29 cellular contexts compared by ENCODE assay signal in the genomic region with DNA sequence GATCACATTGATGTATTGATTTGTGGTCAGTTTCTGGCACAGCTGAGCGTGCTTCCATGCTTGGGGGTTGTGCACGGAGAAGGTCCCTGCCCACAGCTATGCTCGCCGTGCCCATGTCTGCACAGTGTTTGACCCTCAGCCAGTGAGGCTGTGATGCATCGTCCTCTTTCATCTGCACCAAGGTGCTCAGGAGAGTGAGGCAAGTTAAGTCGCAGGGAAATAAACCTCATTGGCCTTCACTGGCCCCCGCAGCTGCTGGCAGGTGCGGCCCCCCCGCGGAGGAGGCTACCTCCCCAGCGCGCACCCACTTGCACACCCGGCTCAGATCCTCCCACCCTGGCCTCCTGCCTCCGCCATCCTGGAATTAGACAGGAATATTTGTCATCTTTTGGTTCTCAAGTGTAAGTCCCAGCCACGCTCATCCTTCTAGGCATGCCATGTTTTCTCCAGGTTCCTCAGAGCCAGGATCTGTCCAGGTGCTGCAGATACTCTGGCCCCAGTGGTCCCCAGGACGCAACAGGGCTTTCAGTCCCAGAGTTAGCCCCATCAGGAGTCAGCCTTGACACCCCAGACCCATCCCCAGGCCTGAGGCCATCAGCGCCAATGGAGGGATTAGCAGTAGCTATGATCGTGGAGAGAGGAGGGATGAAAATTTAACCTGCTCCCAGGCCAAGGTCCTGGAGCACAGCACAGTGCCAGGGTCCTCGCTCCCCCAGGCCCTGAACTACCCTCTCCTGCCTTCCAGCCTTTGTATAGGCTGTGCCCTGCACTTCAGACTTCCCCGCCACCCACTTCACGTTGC.
"Had no signal": no experiment of that assay in that cellular context is flagged by ENCODE, and none has a peak within 500 bp of the region (broad histone marks: within the 10 kb centered on the region; RNA-seq: fewer than 3 reads in every experiment).

No MANE protein-coding gene starts in this region.

- H3K27ac ChIP-seq: adrenal gland, cardiac muscle cell, right lobe of liver, skin epidermis, thoracic aorta, vagina had no signal

- H3K36me3 ChIP-seq: adrenal gland, cardiac muscle cell, right lobe of liver, thoracic aorta, vagina had no signal

- DNase-seq: activated CD4-positive, alpha-beta T cell treated with anti-CD3 and anti-CD28 coated beads for 48 hours; activated CD4-positive, alpha-beta T cell treated with anti-CD3 and anti-CD28 coated beads, Interleukin-2, amount 50 U/mL, for 48 hours; activated CD4-positive, CD25-positive, alpha-beta regulatory T cell; activated effector memory CD4-positive, alpha-beta T cell treated with anti-CD3 and anti-CD28 coated beads, Interleukin-2, amount 50 U/mL, for 16 hours; activated naive CD4-positive, alpha-beta T cell treated with anti-CD3 and anti-CD28 coated beads for 36 hours; activated naive CD8-positive, alpha-beta T cell treated with anti-CD3 and anti-CD28 coated beads for 36 hours; aorta; cortex of kidney; effector memory CD8-positive, alpha-beta T cell; foreskin fibroblast; hippocampal formation; kidney; left colon; midbrain; naive thymus-derived CD4-positive, alpha-beta T cell; stimulated activated CD4-positive, alpha-beta T cell treated with anti-CD3 and anti-CD28 coated beads, Interleukin-4, amount 100 ng/mL, for 24 hours; T-cell; trophoblast cell had no signal

- H3K9me3 Mint-ChIP-seq: activated naive CD4-positive, alpha-beta T cell treated with anti-CD3 and anti-CD28 coated beads for 36 hours; activated naive CD8-positive, alpha-beta T cell treated with anti-CD3 and anti-CD28 coated beads for 36 hours; activated T-helper 1 cell treated with anti-CD3 and anti-CD28 coated beads, Interleukin-12 subunit alpha, Interleukin-12 subunit beta, Interleukin-2, Interleukin-4 antibody, amounts not matched to agents 30 ng/mL and 10 ng/mL and 1 ng/mL, durations not matched to agents 14 hours and 24 hours and 36 hours; effector memory CD8-positive, alpha-beta T cell; stimulated activated effector memory CD8-positive, alpha-beta T cell treated with anti-CD3 and anti-CD28 coated beads, Interleukin-12 subunit alpha, Interleukin-12 subunit beta, amount 100 ng/mL, for 72 hours; stimulated activated naive CD8-positive, alpha-beta T cell treated with anti-CD3 and anti-CD28 coated beads, Interleukin-15, Interleukin-2, amounts not matched to agents 100 ng/mL and 50 ng/mL, for 24 hours; T-cell had no signal

- H3K4me1 ChIP-seq: adrenal gland, right lobe of liver, vagina had no signal

- H3K27me3 Mint-ChIP-seq: activated naive CD8-positive, alpha-beta T cell treated with anti-CD3 and anti-CD28 coated beads for 36 hours; stimulated activated naive CD8-positive, alpha-beta T cell treated with anti-CD3 and anti-CD28 coated beads, Interleukin-15, Interleukin-2, amounts not matched to agents 100 ng/mL and 50 ng/mL, for 24 hours had no signal

- H3K27me3 ChIP-seq: adrenal gland, cardiac muscle cell, right lobe of liver, vagina had no signal

- H3K4me3 Mint-ChIP-seq: activated naive CD4-positive, alpha-beta T cell treated with anti-CD3 and anti-CD28 coated beads for 36 hours; activated naive CD8-positive, alpha-beta T cell treated with anti-CD3 and anti-CD28 coated beads for 36 hours; activated T-helper 1 cell treated with anti-CD3 and anti-CD28 coated beads, Interleukin-12 subunit alpha, Interleukin-12 subunit beta, Interleukin-2, Interleukin-4 antibody, amounts not matched to agents 30 ng/mL and 10 ng/mL and 1 ng/mL, durations not matched to agents 14 hours and 24 hours and 36 hours; brain; effector memory CD8-positive, alpha-beta T cell; naive thymus-derived CD4-positive, alpha-beta T cell; stimulated activated effector memory CD8-positive, alpha-beta T cell treated with anti-CD3 and anti-CD28 coated beads, Interleukin-12 subunit alpha, Interleukin-12 subunit beta, amount 100 ng/mL, for 72 hours; stimulated activated naive CD8-positive, alpha-beta T cell treated with anti-CD3 and anti-CD28 coated beads, Interleukin-15, Interleukin-2, amounts not matched to agents 100 ng/mL and 50 ng/mL, for 24 hours; T-cell had no signal

- H3K4me3 ChIP-seq: adrenal gland, cardiac muscle cell, right lobe of liver, skin epidermis, thoracic aorta, vagina had no signal

- H3K36me3 Mint-ChIP-seq: activated naive CD8-positive, alpha-beta T cell treated with anti-CD3 and anti-CD28 coated beads for 36 hours; brain; naive thymus-derived CD4-positive, alpha-beta T cell; stimulated activated effector memory CD8-positive, alpha-beta T cell treated with anti-CD3 and anti-CD28 coated beads, Interleukin-12 subunit alpha, Interleukin-12 subunit beta, amount 100 ng/mL, for 72 hours; T-cell had no signal

- H3K27ac Mint-ChIP-seq: activated naive CD4-positive, alpha-beta T cell treated with anti-CD3 and anti-CD28 coated beads for 36 hours; activated naive CD8-positive, alpha-beta T cell treated with anti-CD3 and anti-CD28 coated beads for 36 hours; activated T-helper 1 cell treated with anti-CD3 and anti-CD28 coated beads, Interleukin-12 subunit alpha, Interleukin-12 subunit beta, Interleukin-2, Interleukin-4 antibody, amounts not matched to agents 30 ng/mL and 10 ng/mL and 1 ng/mL, durations not matched to agents 14 hours and 24 hours and 36 hours; effector memory CD8-positive, alpha-beta T cell; naive thymus-derived CD4-positive, alpha-beta T cell; progenitor cell of endocrine pancreas; stimulated activated effector memory CD8-positive, alpha-beta T cell treated with anti-CD3 and anti-CD28 coated beads, Interleukin-12 subunit alpha, Interleukin-12 subunit beta, amount 100 ng/mL, for 72 hours; stimulated activated naive CD8-positive, alpha-beta T cell treated with anti-CD3 and anti-CD28 coated beads, Interleukin-15, Interleukin-2, amounts not matched to agents 100 ng/mL and 50 ng/mL, for 24 hours; T-cell had no signal

- H3K9me3 ChIP-seq: adrenal gland, right lobe of liver, thoracic aorta, vagina had no signal

- H3K4me1 Mint-ChIP-seq: activated naive CD8-positive, alpha-beta T cell treated with anti-CD3 and anti-CD28 coated beads for 36 hours; T-cell had no signal
